Comparison of ENCODE assay signal across 9 cellular contexts in genomic region chr19:10291554-10292205, GRCh38. TPM values are rescaled to one million over a fixed set of nuclear protein-coding genes. Genes with fewer than 3 reads are reported as not detected.
A peak's percentile ranks its signal among the peaks of the same experiment; 100 is the strongest.
DNase-seq lines count a peak whose midpoint lies in the region; ATAC-seq, FAIRE-seq and TF ChIP-seq lines count a peak whose summit lies in the region.
"Had no signal": no experiment of that assay in that cellular context is flagged by ENCODE, and none has a peak within 500 bp of the region (broad histone marks: within the 10 kb centered on the region; RNA-seq: fewer than 3 reads in every experiment).

No MANE protein-coding gene starts in this region.

- H3K4me2 ChIP-seq in OCI-LY7 (ENCODE audit: low read length) (peak overlapping the region; percentile 83), endothelial cell of umbilical vein (ENCODE audit: insufficient read depth, low read length) (peak overlapping the region; percentile 43)

- H2AFZ ChIP-seq in OCI-LY7 (ENCODE audit: low read length) (peak overlapping the region; percentile 21; the same call in 1 of the 2 replicates), endothelial cell of umbilical vein (ENCODE audit: low read depth, low read length) (peak overlapping the region; percentile 6)

- dilution Hi-C loops in endothelial cell of umbilical vein (cut with MboI; ENCODE audit: extremely low pct_ligation_motif_present, low sequenced_read_pairs): no loop called here

- peaks cover 54 to 71% of the 10 kb centered on the region in 2 experiments for H3K27me3 ChIP-seq in endothelial cell of umbilical vein (ENCODE audit: control insufficient read depth in 2 of 2, insufficient read depth in 2 of 2, low read length in 2 of 2)
- H3K27me3 ChIP-seq in pancreas: peaks cover 0 to 47% (median 11%) of the 10 kb centered on the region in 4 donors

- H3K4me1 ChIP-seq in OCI-LY7 (ENCODE audit: insufficient read depth, low read length, poor library complexity, severe bottlenecking): peaks cover 65% of the 10 kb centered on the region
- peaks cover 28% of the 10 kb centered on the region for H3K4me1 ChIP-seq in endothelial cell of umbilical vein (ENCODE audit: control insufficient read depth, extremely low read depth, insufficient read depth, low read length)
- H3K4me1 ChIP-seq in pancreas: peaks cover 11 to 28% (median 17%) of the 10 kb centered on the region in 3 donors

- BruUV-seq in OCI-LY7 (replicated peaks; lab: Mats Ljungman, UMichigan): no TSS peak
- BruUV-seq in endothelial cell of umbilical vein (replicated peaks; lab: Mats Ljungman, UMichigan): no TSS peak

- ATAC-seq in pancreas (peak; percentile 3 to 10 (median 6)), GM19395 (IDR thresholded peaks at IDR 0.05; ENCODE audit: unreplicated experiment) (no peak)

- no peak overlapping the region for H3K9ac ChIP-seq in endothelial cell of umbilical vein (replicated peaks; ENCODE audit: extremely low read depth, insufficient read depth, low read length)

- H3K9me3 ChIP-seq in OCI-LY7 (ENCODE audit: low read length): no peaks in the 10 kb centered on the region
- H3K9me3 ChIP-seq in endothelial cell of umbilical vein (replicated peaks; ENCODE audit: control insufficient read depth, insufficient read depth, low read length): no peaks in the 10 kb centered on the region
- H3K9me3 ChIP-seq in pancreas: no peaks in the 10 kb centered on the region

- no peaks in the 10 kb centered on the region for H4K20me1 ChIP-seq in OCI-LY7 (ENCODE audit: insufficient read depth, low read length)
- no peaks in the 10 kb centered on the region for H4K20me1 ChIP-seq in endothelial cell of umbilical vein (replicated peaks; ENCODE audit: control insufficient read depth, extremely low read depth, insufficient read depth, low read length)

- H3K36me3 ChIP-seq in OCI-LY7 (ENCODE audit: insufficient read depth, low read length): no peaks in the 10 kb centered on the region
- H3K36me3 ChIP-seq in endothelial cell of umbilical vein (ENCODE audit: control insufficient read depth in 2 of 2, extremely low read depth in 1 of 2, insufficient read depth in 2 of 2, low read length in 2 of 2): no peaks in the 10 kb centered on the region
- H3K36me3 ChIP-seq in pancreas: no peaks in the 10 kb centered on the region

- DNase-seq in Caki2 (ENCODE audit: low read depth) (peak; percentile 36), OCI-LY7 (ENCODE audit: low spot score) (peak; percentile 27), endothelial cell of umbilical vein (ENCODE audit: low read depth, low spot score) (no peak), pancreas (peak in 2 of 6 donors; percentile 70), NCI-H187 (lab: John Stamatoyannopoulos, UW) (no peak), NCI-H1436 treated with DMSO at 0.1 percent for 48 hours (lab: John Stamatoyannopoulos, UW) (no peak), inferior parietal cortex (ENCODE audit: extremely low spot score) (no peak)

- H3K4me3 ChIP-seq in OCI-LY7 (ENCODE audit: low read depth, low read length, poor library complexity, severe bottlenecking) (peak overlapping the region; percentile 68), endothelial cell of umbilical vein (replicated peaks in 1 of 3; ENCODE audit: insufficient read depth in 1 of 3, low read depth in 1 of 3, low read length in 3 of 3) (peak overlapping the region in 2 of 3 experiments; percentile 10 to 20), pancreas (peak overlapping the region in 2 of 4 donors; percentile 26 to 48)

- 1 to 2% methylated on average over 49 of the region's 49 CpGs for WGBS in pancreas, 2 donors

- intact Hi-C loops in OCI-LY7 (cut with micrococcal nuclease; ENCODE audit: unreplicated experiment): no loop called here
- intact Hi-C loops in endothelial cell of umbilical vein (cut with micrococcal nuclease): loop anchor here (2.0 kb wide), 1 partner anchor 43 kb away; no protein-coding TSS in a partner anchor
- intact Hi-C loops in pancreas (cut with DNase I): no loop called here

- TF ChIP-seq POLR2A in endothelial cell of umbilical vein (IDR thresholded peaks at IDR 0.05; ENCODE audit: low read depth, low read length): no peak

- POLR2A ChIA-PET in OCI-LY7 (lab: Charles Lee) (interaction anchor here (1.5 kb wide), 1 partner anchor 21 kb away, joined by 5 read pairs; the partner anchor contains the start of gene ICAM1), endothelial cell of umbilical vein (lab: Charles Lee) (interaction anchor here (2.2 kb wide), 1 partner anchor 21 kb away, joined by 15 read pairs; the partner anchor contains the start of gene ICAM1)

- no peak overlapping the region for H3K27ac ChIP-seq in OCI-LY7 (ENCODE audit: low read depth, low read length, poor library complexity, severe bottlenecking)
- no peak overlapping the region for H3K27ac ChIP-seq in endothelial cell of umbilical vein (ENCODE audit: insufficient read depth, low read depth, low read length)
- H3K27ac ChIP-seq in pancreas: no peak overlapping the region

- FAIRE-seq in endothelial cell of umbilical vein (lab: Jason Lieb, UNC): no peak
- no peak for FAIRE-seq in pancreas (lab: Jason Lieb, UNC)
- FAIRE-seq: H54 had no signal

- in situ Hi-C loops in Caki2 (cut with HindIII; ENCODE audit: low pct_unique_long_range_greater_than_20kb, low sequenced_read_pairs): no loop called here

- CTCF ChIA-PET in OCI-LY7 (lab: Charles Lee; ENCODE audit: unreplicated experiment) (interaction anchor here (0.6 kb wide), 1 partner anchor 137 kb away, joined by 3 read pairs; no protein-coding TSS in a partner anchor), endothelial cell of umbilical vein (lab: Charles Lee) (interaction anchor here (0.6 to 3.2 kb wide), 11 partner anchors 13 to 108 kb away, joined by 3 to 18 read pairs (median 4); partner anchors contain the start of genes ICAM1 and RAVER1)

- TF ChIP-seq CTCF in OCI-LY7 (conservative IDR thresholded peaks at IDR 0.05; ENCODE audit: low read length) (no peak), endothelial cell of umbilical vein (IDR thresholded peaks at IDR 0.05; ENCODE audit: extremely low read depth in 1 of 2, insufficient read depth in 1 of 2, low read depth in 1 of 2, low read length in 2 of 2) (no peak), pancreas (IDR thresholded peaks at IDR 0.05) (no peak)

- H3K9me1 ChIP-seq in endothelial cell of umbilical vein (replicated peaks; ENCODE audit: control insufficient read depth, extremely low read depth, insufficient read depth, low read length): no peaks in the 10 kb centered on the region

- H3K9me2 ChIP-seq in OCI-LY7 (ENCODE audit: insufficient read depth, low read length): no peaks in the 10 kb centered on the region

- no peaks in the 10 kb centered on the region for H3K79me2 ChIP-seq in OCI-LY7 (ENCODE audit: insufficient read depth, low read depth, low read length)
- H3K79me2 ChIP-seq in endothelial cell of umbilical vein (ENCODE audit: control insufficient read depth, insufficient read depth, low read length): no peaks in the 10 kb centered on the region

RNA-seq across cellular contexts. Expression of gene ICAM5, which starts 1.9 kb away (rescaled TPM):
- total RNA-seq in Caki2 (2014; rRNA removed; shearing (Covaris generic); ENCODE audit: low replicate concordance): 0.20 and 0.23 TPM in 2 replicates
- total RNA-seq in OCI-LY7 (2014; rRNA removed; shearing (Covaris generic)): 2.7 and 6.4 TPM in 2 replicates
- 10.8 and 12.6 TPM in 2 replicates for total RNA-seq in OCI-LY7 (2022)
- 0.40 TPM in 1 of 2 replicates, not detected in the other for total RNA-seq in endothelial cell of umbilical vein
- 0.03 and 0.10 TPM in 2 replicates for polyA plus RNA-seq in endothelial cell of umbilical vein
- 0.04 TPM in 1 of 2 replicates, not detected in the other for polyA plus RNA-seq in endothelial cell of umbilical vein (2011; cell fraction: cytosol; rRNA removed)
- 0.74 and 0.84 TPM in 2 replicates for polyA plus RNA-seq in endothelial cell of umbilical vein (2011; cell fraction: nucleus; rRNA removed)
- polyA plus RNA-seq in endothelial cell of umbilical vein (2012): not detected in 2 replicates
- 0.24 and 1.3 TPM in 2 replicates for polyA minus RNA-seq in endothelial cell of umbilical vein
- 1.7 TPM for polyA minus RNA-seq in endothelial cell of umbilical vein (2011; cell fraction: cytosol; rRNA and poly(A)+ RNA removed)
- polyA minus RNA-seq in endothelial cell of umbilical vein (2011; cell fraction: nucleus; rRNA and poly(A)+ RNA removed): 0.24 TPM in 1 of 2 replicates, not detected in the other
- under 1 TPM in 5 of 6 donors, not detected in 1; 0.08 to 0.22 (median 0.17) TPM for total RNA-seq in pancreas
- under 1 TPM; 0.26 to 0.30 TPM for polyA plus RNA-seq in pancreas

RNA-seq across cellular contexts. Expression of gene ICAM4, which starts 4.9 kb away (rescaled TPM):
- not detected in 2 replicates for total RNA-seq in Caki2 (2014; rRNA removed; shearing (Covaris generic); ENCODE audit: low replicate concordance)
- total RNA-seq in OCI-LY7 (2014; rRNA removed; shearing (Covaris generic)): not detected in 2 replicates
- 0.38 and 0.53 TPM in 2 replicates for total RNA-seq in OCI-LY7 (2022)
- 0.49 TPM in 1 of 2 replicates, not detected in the other for total RNA-seq in endothelial cell of umbilical vein
- 0.41 and 0.44 TPM in 2 replicates for polyA plus RNA-seq in endothelial cell of umbilical vein
- polyA plus RNA-seq in endothelial cell of umbilical vein (2011; cell fraction: cytosol; rRNA removed): 0.31 and 0.52 TPM in 2 replicates
- polyA plus RNA-seq in endothelial cell of umbilical vein (2011; cell fraction: nucleus; rRNA removed): 0.22 and 0.24 TPM in 2 replicates
- not detected in 2 replicates for polyA plus RNA-seq in endothelial cell of umbilical vein (2012)
- 0.78 and 1.1 TPM in 2 replicates for polyA minus RNA-seq in endothelial cell of umbilical vein
- polyA minus RNA-seq in endothelial cell of umbilical vein (2011; cell fraction: cytosol; rRNA and poly(A)+ RNA removed): not detected
- 1.0 TPM in 1 of 2 replicates, not detected in the other for polyA minus RNA-seq in endothelial cell of umbilical vein (2011; cell fraction: nucleus; rRNA and poly(A)+ RNA removed)
- total RNA-seq in pancreas: under 1 TPM in 5 of 6 donors, not detected in 1; 0.13 to 0.56 (median 0.20) TPM
- under 1 TPM in 1 of 2 donors, not detected in 1; 0.27 TPM for polyA plus RNA-seq in pancreas

RNA-seq across cellular contexts. Expression of gene ZGLP1, which starts 17.9 kb away (rescaled TPM):
- total RNA-seq in Caki2 (2014; rRNA removed; shearing (Covaris generic); ENCODE audit: low replicate concordance): not detected in 2 replicates
- total RNA-seq in OCI-LY7 (2014; rRNA removed; shearing (Covaris generic)): 2.3 and 8.8 TPM in 2 replicates
- total RNA-seq in OCI-LY7 (2022): 5.4 and 5.7 TPM in 2 replicates
- total RNA-seq in endothelial cell of umbilical vein: 2.9 and 5.3 TPM in 2 replicates
- 1.6 and 2.3 TPM in 2 replicates for polyA plus RNA-seq in endothelial cell of umbilical vein
- polyA plus RNA-seq in endothelial cell of umbilical vein (2011; cell fraction: cytosol; rRNA removed): 0.57 and 1.4 TPM in 2 replicates
- 9.4 and 10.4 TPM in 2 replicates for polyA plus RNA-seq in endothelial cell of umbilical vein (2011; cell fraction: nucleus; rRNA removed)
- 1.8 and 2.3 TPM in 2 replicates for polyA plus RNA-seq in endothelial cell of umbilical vein (2012)
- 0.21 and 0.46 TPM in 2 replicates for polyA minus RNA-seq in endothelial cell of umbilical vein
- polyA minus RNA-seq in endothelial cell of umbilical vein (2011; cell fraction: cytosol; rRNA and poly(A)+ RNA removed): not detected
- polyA minus RNA-seq in endothelial cell of umbilical vein (2011; cell fraction: nucleus; rRNA and poly(A)+ RNA removed): 0.96 TPM in 1 of 2 replicates, not detected in the other
- total RNA-seq in pancreas: 1 to 10 TPM in 4 of 6 donors, under 1 TPM in 2; 0.91 to 3.0 (median 1.5) TPM
- 10 to 100 TPM; 37.6 to 44.0 TPM for polyA plus RNA-seq in pancreas

RNA-seq across cellular contexts. Expression of gene ICAM1, which starts 20.8 kb away (rescaled TPM):
- total RNA-seq in Caki2 (2014; rRNA removed; shearing (Covaris generic); ENCODE audit: low replicate concordance): 0.43 TPM in 1 of 2 replicates, not detected in the other
- total RNA-seq in OCI-LY7 (2014; rRNA removed; shearing (Covaris generic)): 12.0 and 15.8 TPM in 2 replicates
- total RNA-seq in OCI-LY7 (2022): 13.4 and 13.5 TPM in 2 replicates
- total RNA-seq in endothelial cell of umbilical vein: 7.1 and 20.5 TPM in 2 replicates
- polyA plus RNA-seq in endothelial cell of umbilical vein: 30.4 and 38.0 TPM in 2 replicates
- 14.5 and 23.4 TPM in 2 replicates for polyA plus RNA-seq in endothelial cell of umbilical vein (2011; cell fraction: cytosol; rRNA removed)
- polyA plus RNA-seq in endothelial cell of umbilical vein (2011; cell fraction: nucleus; rRNA removed): 17.2 and 25.0 TPM in 2 replicates
- 40.9 and 54.5 TPM in 2 replicates for polyA plus RNA-seq in endothelial cell of umbilical vein (2012)
- polyA minus RNA-seq in endothelial cell of umbilical vein: 27.7 and 40.9 TPM in 2 replicates
- polyA minus RNA-seq in endothelial cell of umbilical vein (2011; cell fraction: cytosol; rRNA and poly(A)+ RNA removed): 14.1 TPM
- 10.5 and 19.0 TPM in 2 replicates for polyA minus RNA-seq in endothelial cell of umbilical vein (2011; cell fraction: nucleus; rRNA and poly(A)+ RNA removed)
- total RNA-seq in pancreas: 10 to 100 TPM in 2 of 6 donors, 1 to 10 TPM in 4; 2.2 to 32.4 (median 5.7) TPM
- 10 to 100 TPM in 1 of 2 donors, 1 to 10 TPM in 1; 7.2 to 13.5 TPM for polyA plus RNA-seq in pancreas

RNA-seq across cellular contexts. Expression of gene FDX2, which starts 24.1 kb away (rescaled TPM):
- total RNA-seq in Caki2 (2014; rRNA removed; shearing (Covaris generic); ENCODE audit: low replicate concordance): 12.9 and 27.9 TPM in 2 replicates
- total RNA-seq in OCI-LY7 (2014; rRNA removed; shearing (Covaris generic)): 17.2 and 28.8 TPM in 2 replicates
- total RNA-seq in OCI-LY7 (2022) (10.4 and 17.1 TPM in 2 replicates), endothelial cell of umbilical vein (20.5 and 22.4 TPM in 2 replicates), pancreas (10 to 100 TPM in 2 of 6 donors, 1 to 10 TPM in 4; 5.5 to 10.9 (median 8.7) TPM)
- polyA plus RNA-seq in endothelial cell of umbilical vein (59.8 and 61.6 TPM in 2 replicates), pancreas (10 to 100 TPM; 25.0 to 30.3 TPM)
- polyA plus RNA-seq in endothelial cell of umbilical vein (2011; cell fraction: cytosol; rRNA removed): 29.6 and 44.3 TPM in 2 replicates
- 20.8 and 22.9 TPM in 2 replicates for polyA plus RNA-seq in endothelial cell of umbilical vein (2011; cell fraction: nucleus; rRNA removed)
- 27.5 and 32.9 TPM in 2 replicates for polyA plus RNA-seq in endothelial cell of umbilical vein (2012)
- polyA minus RNA-seq in endothelial cell of umbilical vein: 10.6 and 13.6 TPM in 2 replicates
- 10.9 TPM for polyA minus RNA-seq in endothelial cell of umbilical vein (2011; cell fraction: cytosol; rRNA and poly(A)+ RNA removed)
- polyA minus RNA-seq in endothelial cell of umbilical vein (2011; cell fraction: nucleus; rRNA and poly(A)+ RNA removed): 4.1 and 6.8 TPM in 2 replicates

Comparison
In these comparisons a context has a peak if more than half of its experiments do, and no peak if none do; other contexts are left out.
1. DNase-seq: peak in Caki2 (single experiment) and OCI-LY7 (single experiment); none in endothelial cell of umbilical vein (single experiment), NCI-H187 (0 of 2), NCI-H1436 treated with DMSO at 0.1 percent for 48 hours (single experiment) and inferior parietal cortex (single experiment).